27 cellular contexts compared by ENCODE assay signal in genomic region chr1:194640322-194640721, GRCh38.
"Had no signal": no experiment of that assay in that cellular context is flagged by ENCODE, and none has a peak within 500 bp of the region (broad histone marks: within the 10 kb centered on the region; RNA-seq: fewer than 3 reads in every experiment).

No MANE protein-coding gene starts in this region.

- H3K27ac ChIP-seq: stomach, suprapubic skin, testis, thoracic aorta, thyroid gland, tibial artery, tibial nerve, transverse colon, upper lobe of left lung, upper lobe of right lung, uterus, vagina had no signal

- H3K36me3 ChIP-seq: stomach, suprapubic skin, thoracic aorta, thyroid gland, tibial artery, tibial nerve, transverse colon, upper lobe of left lung, upper lobe of right lung, uterus, vagina had no signal

- H3K9me3 ChIP-seq: suprapubic skin, testis, thoracic aorta, thyroid gland, transverse colon, upper lobe of right lung, uterus, vagina had no signal

- FAIRE-seq: urothelium cell line had no signal

- ATAC-seq: stimulated activated effector memory CD8-positive, alpha-beta T cell treated with anti-CD3 and anti-CD28 coated beads, Interleukin-12 subunit alpha, Interleukin-12 subunit beta, amount 100 ng/mL, for 72 hours; stimulated activated memory B cell treated with anti-CD40 and anti-IgM and Interleukin-4, amounts not matched to agents 10 μg/mL and 1 μg/mL and 100 μg/mL, for 72 hours; stimulated activated naive B cell treated with anti-CD40 and anti-IgM and Interleukin-4, amounts not matched to agents 10 μg/mL and 1 μg/mL and 100 μg/mL, for 72 hours; stimulated activated naive CD8-positive, alpha-beta T cell treated with anti-CD3 and anti-CD28 coated beads, Interleukin-15, amount 100 ng/mL, for 72 hours; stimulated activated naive CD8-positive, alpha-beta T cell treated with anti-CD3 and anti-CD28 coated beads, Interleukin-15, Interleukin-2, amounts not matched to agents 100 U/mL and 50 U/mL, for 24 hours; upper lobe of right lung had no signal

- H3K4me3 ChIP-seq: stomach, suprapubic skin, testis, thoracic aorta, thyroid gland, tibial artery, tibial nerve, transverse colon, upper lobe of left lung, upper lobe of right lung, uterus, vagina had no signal

- H3K4me1 ChIP-seq: stomach, suprapubic skin, testis, thyroid gland, tibial artery, tibial nerve, transverse colon, upper lobe of left lung, upper lobe of right lung, uterus, vagina had no signal

- H3K27me3 ChIP-seq: stomach, suprapubic skin, testis, thyroid gland, tibial artery, tibial nerve, transverse colon, upper lobe of left lung, upper lobe of right lung, uterus, vagina had no signal

- DNase-seq: stimulated activated CD4-positive, alpha-beta T cell treated with anti-CD3 and anti-CD28 coated beads, Interleukin-2, amount 100 ng/mL, for 48 hours; stimulated activated CD4-positive, alpha-beta T cell treated with anti-CD3 and anti-CD28 coated beads, Interleukin-4, amount 100 ng/mL, for 1 hour; stimulated activated CD4-positive, alpha-beta T cell treated with anti-CD3 and anti-CD28 coated beads, Interleukin-4, amount 100 ng/mL, for 24 hours; stimulated activated CD4-positive, alpha-beta T cell treated with anti-CD3 and anti-CD28 coated beads, Interleukin-4, amount 100 ng/mL, for 4 hours; stimulated activated CD8-positive, alpha-beta memory T cell treated with anti-CD3 and anti-CD28 coated beads, Interleukin-4, amount 100 ng/mL, for 48 hours; stimulated activated naive B cell treated with anti-CD40 and anti-IgM and Interleukin-4, amounts not matched to agents 10 μg/mL and 1 μg/mL and 100 μg/mL, for 72 hours; stimulated activated naive CD4-positive, alpha-beta T cell; stimulated activated naive CD4-positive, alpha-beta T cell treated with Interleukin-2 at 50 U/mL for 16 hours; stimulated activated naive CD8-positive, alpha-beta T cell treated with anti-CD3 and anti-CD28 coated beads, Interleukin-15, amount 100 ng/mL, for 72 hours; stimulated activated naive CD8-positive, alpha-beta T cell treated with anti-CD3 and anti-CD28 coated beads, Interleukin-15, Interleukin-2, amounts not matched to agents 100 U/mL and 50 U/mL, for 24 hours; stomach; substantia nigra; testis; thyroid gland; tibial artery; transverse colon; trophoblast cell; upper lobe of left lung; upper lobe of right lung; uterus had no signal
